Comparison of ENCODE assay signal across 9 cellular contexts in the genomic region with DNA sequence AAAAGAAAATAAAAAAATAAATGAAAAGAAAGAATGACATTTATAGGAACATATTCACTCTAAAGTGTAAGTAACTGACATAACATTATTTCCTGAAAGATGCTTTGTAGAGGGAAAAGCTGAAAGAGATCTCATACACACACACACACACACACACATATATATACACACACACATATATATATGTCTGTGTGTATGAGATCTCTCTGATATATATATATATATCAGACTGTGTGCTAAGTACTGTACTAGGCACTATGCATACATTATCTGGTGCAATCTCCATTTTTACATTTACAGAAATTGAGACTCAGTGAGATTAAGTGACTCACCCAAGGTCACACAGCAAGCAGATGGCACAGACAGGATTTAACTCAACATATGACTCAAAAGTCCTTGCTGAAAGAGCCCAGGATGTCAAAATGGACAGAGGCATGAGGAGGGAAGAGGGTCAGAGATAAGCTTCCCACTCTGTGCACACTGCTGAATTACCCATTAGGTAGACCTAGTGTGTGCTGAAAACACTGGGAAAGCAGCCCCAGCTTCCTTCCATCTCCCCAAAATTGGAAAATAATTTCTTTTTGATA. TPM values are rescaled to one million over a fixed set of nuclear protein-coding genes. Genes with fewer than 3 reads are reported as not detected.
DNase-seq lines count a peak whose midpoint lies in the region; ATAC-seq and TF ChIP-seq lines count a peak whose summit lies in the region.
"Had no signal": no experiment of that assay in that cellular context is flagged by ENCODE, and none has a peak within 500 bp of the region (broad histone marks: within the 10 kb centered on the region; RNA-seq: fewer than 3 reads in every experiment).

No MANE protein-coding gene starts in this region.

- H3K9me3 Mint-ChIP-seq in activated naive CD4-positive, alpha-beta T cell treated with anti-CD3 and anti-CD28 coated beads for 36 hours: no peaks in the 10 kb centered on the region
- no peaks in the 10 kb centered on the region for H3K9me3 Mint-ChIP-seq in activated naive CD4-positive, alpha-beta T cell treated with anti-CD3 and anti-CD28 coated beads, Interleukin-2, amount 10 ng/mL, durations not matched to agents 7 days and 5 days
- no peaks in the 10 kb centered on the region for H3K9me3 Mint-ChIP-seq in activated T-helper 2 cell treated with anti-CD3 and anti-CD28 coated beads, Interferon-gamma antibody, Interleukin-2, Interleukin-4, amounts not matched to agents 10 μg/mL and 5 μg/mL and 100 μg/mL, durations not matched to agents 14 hours and 24 hours and 36 hours
- H3K9me3 Mint-ChIP-seq in effector memory CD8-positive, alpha-beta T cell: no peaks in the 10 kb centered on the region

- no peak overlapping the region for H3K4me3 Mint-ChIP-seq in activated naive CD4-positive, alpha-beta T cell treated with anti-CD3 and anti-CD28 coated beads for 36 hours
- no peak overlapping the region for H3K4me3 Mint-ChIP-seq in activated naive CD4-positive, alpha-beta T cell treated with anti-CD3 and anti-CD28 coated beads, Interleukin-2, amount 10 ng/mL, durations not matched to agents 7 days and 5 days
- no peak overlapping the region for H3K4me3 Mint-ChIP-seq in activated T-helper 2 cell treated with anti-CD3 and anti-CD28 coated beads, Interferon-gamma antibody, Interleukin-2, Interleukin-4, amounts not matched to agents 10 μg/mL and 5 μg/mL and 100 μg/mL, durations not matched to agents 14 hours and 24 hours and 36 hours (ENCODE audit: low read depth)
- H3K4me3 Mint-ChIP-seq in effector memory CD8-positive, alpha-beta T cell: no peak overlapping the region

- CTCF ChIA-PET in activated naive CD4-positive, alpha-beta T cell treated with anti-CD3 and anti-CD28 coated beads for 36 hours (lab: Charles Lee): interaction anchor here (0.7 to 2.7 kb wide), 6 partner anchors 11 to 30 kb away, joined by 3 to 14 read pairs (median 5); no protein-coding TSS in a partner anchor
- CTCF ChIA-PET in activated naive CD4-positive, alpha-beta T cell treated with anti-CD3 and anti-CD28 coated beads, Interleukin-2, amount 10 ng/mL, durations not matched to agents 7 days and 5 days (lab: Charles Lee): interaction anchor here (0.9 to 1.1 kb wide), 3 partner anchors 9 to 272 kb away, joined by 3 read pairs; no protein-coding TSS in a partner anchor

- peaks cover 0 to 33% of the 10 kb centered on the region in 2 donors for H3K4me1 ChIP-seq in left lung

- peak overlapping the region; percentile 22 to 60 for H3K27ac ChIP-seq in left lung

- H3K36me3 Mint-ChIP-seq in activated naive CD4-positive, alpha-beta T cell treated with anti-CD3 and anti-CD28 coated beads for 36 hours (ENCODE audit: low read depth): no peaks in the 10 kb centered on the region
- no peaks in the 10 kb centered on the region for H3K36me3 Mint-ChIP-seq in activated naive CD4-positive, alpha-beta T cell treated with anti-CD3 and anti-CD28 coated beads, Interleukin-2, amount 10 ng/mL, durations not matched to agents 7 days and 5 days
- no peaks in the 10 kb centered on the region for H3K36me3 Mint-ChIP-seq in activated T-helper 2 cell treated with anti-CD3 and anti-CD28 coated beads, Interferon-gamma antibody, Interleukin-2, Interleukin-4, amounts not matched to agents 10 μg/mL and 5 μg/mL and 100 μg/mL, durations not matched to agents 14 hours and 24 hours and 36 hours (ENCODE audit: low read depth)
- H3K36me3 Mint-ChIP-seq in effector memory CD8-positive, alpha-beta T cell (ENCODE audit: insufficient read depth): no peaks in the 10 kb centered on the region

- no peaks in the 10 kb centered on the region for H3K27me3 Mint-ChIP-seq in activated naive CD4-positive, alpha-beta T cell treated with anti-CD3 and anti-CD28 coated beads for 36 hours (ENCODE audit: low read depth)
- peaks cover 17% of the 10 kb centered on the region for H3K27me3 Mint-ChIP-seq in activated naive CD4-positive, alpha-beta T cell treated with anti-CD3 and anti-CD28 coated beads, Interleukin-2, amount 10 ng/mL, durations not matched to agents 7 days and 5 days
- no peaks in the 10 kb centered on the region for H3K27me3 Mint-ChIP-seq in activated T-helper 2 cell treated with anti-CD3 and anti-CD28 coated beads, Interferon-gamma antibody, Interleukin-2, Interleukin-4, amounts not matched to agents 10 μg/mL and 5 μg/mL and 100 μg/mL, durations not matched to agents 14 hours and 24 hours and 36 hours (ENCODE audit: low read depth)
- H3K27me3 Mint-ChIP-seq in effector memory CD8-positive, alpha-beta T cell: no peaks in the 10 kb centered on the region

- H3K9me3 ChIP-seq in left lung: no peaks in the 10 kb centered on the region

- no peak for TF ChIP-seq CTCF in left lung (IDR thresholded peaks at IDR 0.05)

- H3K4me3 ChIP-seq in left lung: no peak overlapping the region

- intact Hi-C loops in activated naive CD4-positive, alpha-beta T cell treated with anti-CD3 and anti-CD28 coated beads for 36 hours (cut with micrococcal nuclease): loop anchor here (1.0 kb wide), 2 partner anchors 12 to 28 kb away; no protein-coding TSS in a partner anchor
- intact Hi-C loops in activated T-helper 2 cell treated with anti-CD3 and anti-CD28 coated beads, Interferon-gamma antibody, Interleukin-2, Interleukin-4, amounts not matched to agents 10 μg/mL and 5 μg/mL and 100 μg/mL, durations not matched to agents 14 hours and 24 hours and 36 hours (cut with micrococcal nuclease): loop anchor here (1.0 kb wide), 3 partner anchors 8 to 13 kb away; no protein-coding TSS in a partner anchor
- intact Hi-C loops in left lung (cut with DNase I): no loop called here

- no peaks in the 10 kb centered on the region for H3K27me3 ChIP-seq in left lung

- H3K27ac Mint-ChIP-seq in activated naive CD4-positive, alpha-beta T cell treated with anti-CD3 and anti-CD28 coated beads for 36 hours: peak overlapping the region; percentile 41
- no peak overlapping the region for H3K27ac Mint-ChIP-seq in activated naive CD4-positive, alpha-beta T cell treated with anti-CD3 and anti-CD28 coated beads, Interleukin-2, amount 10 ng/mL, durations not matched to agents 7 days and 5 days
- peak overlapping the region; percentile 79 for H3K27ac Mint-ChIP-seq in activated T-helper 2 cell treated with anti-CD3 and anti-CD28 coated beads, Interferon-gamma antibody, Interleukin-2, Interleukin-4, amounts not matched to agents 10 μg/mL and 5 μg/mL and 100 μg/mL, durations not matched to agents 14 hours and 24 hours and 36 hours
- no peak overlapping the region for H3K27ac Mint-ChIP-seq in effector memory CD8-positive, alpha-beta T cell

- H3K4me1 Mint-ChIP-seq in activated naive CD4-positive, alpha-beta T cell treated with anti-CD3 and anti-CD28 coated beads for 36 hours (ENCODE audit: low read depth): peaks cover 20% of the 10 kb centered on the region
- H3K4me1 Mint-ChIP-seq in activated naive CD4-positive, alpha-beta T cell treated with anti-CD3 and anti-CD28 coated beads, Interleukin-2, amount 10 ng/mL, durations not matched to agents 7 days and 5 days: peaks cover 10% of the 10 kb centered on the region
- H3K4me1 Mint-ChIP-seq in activated T-helper 2 cell treated with anti-CD3 and anti-CD28 coated beads, Interferon-gamma antibody, Interleukin-2, Interleukin-4, amounts not matched to agents 10 μg/mL and 5 μg/mL and 100 μg/mL, durations not matched to agents 14 hours and 24 hours and 36 hours (ENCODE audit: low read depth): peaks cover 41% of the 10 kb centered on the region
- peaks cover 2 to 4% of the 10 kb centered on the region in 2 donors for H3K4me1 Mint-ChIP-seq in effector memory CD8-positive, alpha-beta T cell (ENCODE audit: low read depth in 2 of 2)

- H3K36me3 ChIP-seq in left lung: no peaks in the 10 kb centered on the region

- peak; percentile 49 for DNase-seq in activated naive CD4-positive, alpha-beta T cell treated with anti-CD3 and anti-CD28 coated beads for 36 hours
- no peak for DNase-seq in activated naive CD4-positive, alpha-beta T cell treated with anti-CD3 and anti-CD28 coated beads, Interleukin-2, amount 10 ng/mL, durations not matched to agents 7 days and 5 days
- DNase-seq in activated T-helper 2 cell treated with anti-CD3 and anti-CD28 coated beads, Interferon-gamma antibody, Interleukin-2, Interleukin-4, amounts not matched to agents 10 μg/mL and 5 μg/mL and 100 μg/mL, durations not matched to agents 14 hours and 24 hours and 36 hours (ENCODE audit: low spot score): no peak
- DNase-seq in left lung (no peak), ureter (ENCODE audit: low spot score) (peak; percentile 17), NCI-H1694 treated with DMSO at 0.1 percent for 48 hours (lab: John Stamatoyannopoulos, UW) (no peak)
- no peak for DNase-seq in effector memory CD8-positive, alpha-beta T cell
- DNase-seq: NCI-H187 had no signal

- ATAC-seq in left lung: peak; percentile 29
- no peak for ATAC-seq in GM18909 (IDR thresholded peaks at IDR 0.05; ENCODE audit: poor library complexity, unreplicated experiment)
- no peak for ATAC-seq in effector memory CD8-positive, alpha-beta T cell (replicated peaks)

RNA-seq across cellular contexts. Expression of a gene that starts 15.0 kb away (rescaled TPM):
- total RNA-seq in activated naive CD4-positive, alpha-beta T cell treated with anti-CD3 and anti-CD28 coated beads for 36 hours: 10 to 100 TPM; 98.0 to 98.2 TPM
- total RNA-seq in activated T-helper 2 cell treated with anti-CD3 and anti-CD28 coated beads, Interferon-gamma antibody, Interleukin-2, Interleukin-4, amounts not matched to agents 10 μg/mL and 5 μg/mL and 100 μg/mL, durations not matched to agents 14 hours and 24 hours and 36 hours: 421 and 425 TPM in 2 replicates
- total RNA-seq in left lung (10 to 100 TPM; 76.5 to 97.5 TPM), ureter (206 TPM)

Comparison
In these comparisons a context has a peak if more than half of its experiments do, and no peak if none do; other contexts are left out.
1. DNase-seq: peak in activated naive CD4-positive, alpha-beta T cell treated with anti-CD3 and anti-CD28 coated beads for 36 hours (single experiment) and ureter (single experiment); none in activated naive CD4-positive, alpha-beta T cell treated with anti-CD3 and anti-CD28 coated beads, Interleukin-2, amount 10 ng/mL, durations not matched to agents 7 days and 5 days (single experiment), activated T-helper 2 cell treated with anti-CD3 and anti-CD28 coated beads, Interferon-gamma antibody, Interleukin-2, Interleukin-4, amounts not matched to agents 10 μg/mL and 5 μg/mL and 100 μg/mL, durations not matched to agents 14 hours and 24 hours and 36 hours (single experiment), left lung (0 of 2), NCI-H1694 treated with DMSO at 0.1 percent for 48 hours (single experiment) and effector memory CD8-positive, alpha-beta T cell (0 of 3).
2. H3K27ac Mint-ChIP-seq: peak in activated naive CD4-positive, alpha-beta T cell treated with anti-CD3 and anti-CD28 coated beads for 36 hours (single experiment) and activated T-helper 2 cell treated with anti-CD3 and anti-CD28 coated beads, Interferon-gamma antibody, Interleukin-2, Interleukin-4, amounts not matched to agents 10 μg/mL and 5 μg/mL and 100 μg/mL, durations not matched to agents 14 hours and 24 hours and 36 hours (single experiment); none in activated naive CD4-positive, alpha-beta T cell treated with anti-CD3 and anti-CD28 coated beads, Interleukin-2, amount 10 ng/mL, durations not matched to agents 7 days and 5 days (single experiment) and effector memory CD8-positive, alpha-beta T cell (0 of 2).
3. intact Hi-C loops: an anchor here in activated naive CD4-positive, alpha-beta T cell treated with anti-CD3 and anti-CD28 coated beads for 36 hours (1.0 kb wide) and activated T-helper 2 cell treated with anti-CD3 and anti-CD28 coated beads, Interferon-gamma antibody, Interleukin-2, Interleukin-4, amounts not matched to agents 10 μg/mL and 5 μg/mL and 100 μg/mL, durations not matched to agents 14 hours and 24 hours and 36 hours (1.0 kb wide); none called in left lung.